ENCODE assay signal across 21 cellular contexts in genomic region chr2:101145406-101145805, GRCh38. TPM values are rescaled to one million over a fixed set of nuclear protein-coding genes. Genes with fewer than 3 reads are reported as not detected.
A peak's percentile ranks its signal among the peaks of the same experiment; 100 is the strongest.
DNase-seq lines count a peak whose midpoint lies in the region; TF ChIP-seq lines count a peak whose summit lies in the region.
"Had no signal": no experiment of that assay in that cellular context is flagged by ENCODE, and none has a peak within 500 bp of the region (broad histone marks: within the 10 kb centered on the region; RNA-seq: fewer than 3 reads in every experiment).

No MANE protein-coding gene starts in this region.

- H4K20me1 ChIP-seq in GM23248 (ENCODE audit: insufficient read depth): no peaks in the 10 kb centered on the region

- TF ChIP-seq CTCF in HEK293 (tag by site-specific recombination; IDR thresholded peaks at IDR 0.05) (no peak), WERI-Rb-1 (IDR thresholded peaks at IDR 0.05; ENCODE audit: low read depth, low read length) (no peak)

- no peak overlapping the region for H3K27ac Mint-ChIP-seq in activated T-cell treated with anti-CD3 and anti-CD28 coated beads, Interleukin-2, amount 50 U/mL, for 24 hours
- H3K27ac Mint-ChIP-seq: activated CD4-positive, alpha-beta T cell treated with anti-CD3 and anti-CD28 coated beads for 36 hours; immature natural killer cell; nephron progenitor cell; stimulated activated naive B cell treated with anti-CD40 and anti-IgM and Interleukin-4, amounts not matched to agents 10 μg/mL and 1 μg/mL and 100 μg/mL, for 72 hours had no signal

- H3K4me3 Mint-ChIP-seq in activated T-cell treated with anti-CD3 and anti-CD28 coated beads, Interleukin-2, amount 50 U/mL, for 24 hours: no peak overlapping the region
- H3K4me3 Mint-ChIP-seq: activated CD4-positive, alpha-beta T cell treated with anti-CD3 and anti-CD28 coated beads for 36 hours; immature natural killer cell; nephron progenitor cell; stimulated activated naive B cell treated with anti-CD40 and anti-IgM and Interleukin-4, amounts not matched to agents 10 μg/mL and 1 μg/mL and 100 μg/mL, for 72 hours had no signal

- no peaks in the 10 kb centered on the region for H3K9me2 ChIP-seq in GM23248 (ENCODE audit: insufficient read depth)

- in situ Hi-C loops in GM23248 (cut with MboI): no loop called here

- H3K4me2 ChIP-seq in GM23248 (ENCODE audit: unreplicated experiment): no peak overlapping the region

- H3K4me1 ChIP-seq in GM23248 (ENCODE audit: insufficient read depth) (peaks cover 12% of the 10 kb centered on the region), HEK293 (ENCODE audit: control insufficient read depth, insufficient read depth, low read length) (peaks cover 11% of the 10 kb centered on the region), iPS-20b (ENCODE audit: insufficient read depth, low read length) (peaks cover 48% of the 10 kb centered on the region)
- H3K4me1 ChIP-seq: BE2C, prostate gland had no signal

- H3K27me3 Mint-ChIP-seq in activated T-cell treated with anti-CD3 and anti-CD28 coated beads, Interleukin-2, amount 50 U/mL, for 24 hours: peaks cover 47% of the 10 kb centered on the region

- no peak overlapping the region for H2AFZ ChIP-seq in GM23248

- H3K36me3 ChIP-seq in GM23248 (ENCODE audit: low read depth): no peaks in the 10 kb centered on the region
- H3K36me3 ChIP-seq in HEK293 (ENCODE audit: control insufficient read depth in 2 of 2, insufficient read depth in 1 of 2, low read length in 2 of 2): no peaks in the 10 kb centered on the region
- H3K36me3 ChIP-seq in iPS-20b (ENCODE audit: insufficient read depth, low read depth, low read length): no peaks in the 10 kb centered on the region
- H3K36me3 ChIP-seq in WERI-Rb-1: peaks cover 12% of the 10 kb centered on the region
- H3K36me3 ChIP-seq: BE2C, prostate gland, upper lobe of left lung had no signal

- no peaks in the 10 kb centered on the region for H3K9me3 ChIP-seq in GM23248 (ENCODE audit: low read depth)
- H3K9me3 ChIP-seq in HEK293 (ENCODE audit: control insufficient read depth, insufficient read depth, low read depth, low read length): peaks cover 2% of the 10 kb centered on the region; the same call in 1 of the 2 replicates
- no peaks in the 10 kb centered on the region for H3K9me3 ChIP-seq in iPS-20b (ENCODE audit: insufficient read depth, low read depth, low read length)
- no peaks in the 10 kb centered on the region for H3K9me3 ChIP-seq in WERI-Rb-1 (ENCODE audit: severe bottlenecking)
- H3K9me3 ChIP-seq: BE2C, prostate gland, upper lobe of left lung had no signal

- POLR2A ChIA-PET in HEK293 (lab: Yijun Ruan, JAX): no interaction called here

- H3K4me3 ChIP-seq in GM23248 (no peak overlapping the region), HEK293 (ENCODE audit: low read depth, low read length) (no peak overlapping the region), iPS-20b (ENCODE audit: low read length) (0 out of 2 replicates have a peak overlapping the region, but pooled peaks have one; percentile 21), WERI-Rb-1 (ENCODE audit: low read depth, low read length) (no peak overlapping the region)
- H3K4me3 ChIP-seq: prostate gland, upper lobe of left lung had no signal

- 44 to 55% methylated on average over 2 of the region's 2 CpGs for WGBS in GM23248 (ENCODE audit: low coverage in 1 of 2, low lambda C conversion rate in 2 of 2, missing lambda C conversion rate in 2 of 2), 2 experiments

- no peaks in the 10 kb centered on the region for H3K36me3 Mint-ChIP-seq in activated T-cell treated with anti-CD3 and anti-CD28 coated beads, Interleukin-2, amount 50 U/mL, for 24 hours (ENCODE audit: low read depth)
- H3K36me3 Mint-ChIP-seq: immature natural killer cell had no signal

- H3F3A ChIP-seq in GM23248 (ENCODE audit: insufficient read depth): no peaks in the 10 kb centered on the region

- H3K27me3 ChIP-seq in GM23248 (replicated peaks; ENCODE audit: insufficient read depth): no peaks in the 10 kb centered on the region; the same call in 1 of the 2 replicates
- peaks cover 19% of the 10 kb centered on the region for H3K27me3 ChIP-seq in iPS-20b (ENCODE audit: insufficient read depth, low read length)
- no peaks in the 10 kb centered on the region for H3K27me3 ChIP-seq in WERI-Rb-1 (ENCODE audit: insufficient read depth, low read depth, severe bottlenecking)
- H3K27me3 ChIP-seq: BE2C, upper lobe of left lung had no signal

- no peak overlapping the region for H3K9ac ChIP-seq in GM23248
- H3K9ac ChIP-seq in iPS-20b (ENCODE audit: low read depth, low read length): no peak overlapping the region

- H3K4me1 Mint-ChIP-seq in activated T-cell treated with anti-CD3 and anti-CD28 coated beads, Interleukin-2, amount 50 U/mL, for 24 hours (ENCODE audit: low read depth): peaks cover 9% of the 10 kb centered on the region

- CTCF ChIA-PET in HEK293 (lab: Yijun Ruan, JAX): no interaction called here

- no peaks in the 10 kb centered on the region for H3K9me3 Mint-ChIP-seq in activated T-cell treated with anti-CD3 and anti-CD28 coated beads, Interleukin-2, amount 50 U/mL, for 24 hours
- H3K9me3 Mint-ChIP-seq: immature natural killer cell; stimulated activated naive B cell treated with anti-CD40 and anti-IgM and Interleukin-4, amounts not matched to agents 10 μg/mL and 1 μg/mL and 100 μg/mL, for 72 hours had no signal

- DNase-seq in GM23248: peak; percentile 46
- peak; percentile 84 for DNase-seq in amniotic epithelial cell (ENCODE audit: low read depth)
- DNase-seq in WERI-Rb-1: no peak
- no peak for DNase-seq in activated T-cell treated with anti-CD3 and anti-CD28 coated beads, Interleukin-2, amount 50 U/mL, for 24 hours
- DNase-seq in D341Med (ENCODE audit: low spot score): no peak
- no peak for DNase-seq in midbrain (lab: John Stamatoyannopoulos, UW)
- DNase-seq: activated CD4-positive, alpha-beta T cell treated with anti-CD3 and anti-CD28 coated beads for 36 hours; activated naive CD4-positive, alpha-beta T cell; anterior cingulate cortex; BE2C; cortex of kidney; glutamatergic neuron; immature natural killer cell; KG1; NCI-H1694 treated with DMSO at 0.1 percent for 48 hours; nephron progenitor cell; stimulated activated naive B cell treated with anti-CD40 and anti-IgM and Interleukin-4, amounts not matched to agents 10 μg/mL and 1 μg/mL and 100 μg/mL, for 72 hours; upper lobe of left lung had no signal

- H3K79me2 ChIP-seq in GM23248 (ENCODE audit: insufficient read depth): peaks cover 18% of the 10 kb centered on the region

- H3K27ac ChIP-seq in GM23248: no peak overlapping the region
- H3K27ac ChIP-seq in HEK293 (ENCODE audit: extremely low read depth, low read depth, low read length): no peak overlapping the region
- no peak overlapping the region for H3K27ac ChIP-seq in iPS-20b (ENCODE audit: low read length)
- H3K27ac ChIP-seq in WERI-Rb-1: no peak overlapping the region
- H3K27ac ChIP-seq: prostate gland, upper lobe of left lung had no signal

TF ChIP-seq in HEK293, 187 proteins besides CTCF, POLR2A, EP300 and RAD21 (continues in another document):
- no peak for TF ChIP-seq PRDM10 (tag by site-specific recombination; IDR thresholded peaks at IDR 0.05)
- TF ChIP-seq ZBTB49 (tag by site-specific recombination; IDR thresholded peaks at IDR 0.05; ENCODE audit: low read depth): no peak
- no peak for TF ChIP-seq ZNF514 (tag by site-specific recombination; IDR thresholded peaks at IDR 0.05)
- no peak for TF ChIP-seq ZNF221 (tag by site-specific recombination; IDR thresholded peaks at IDR 0.05; ENCODE audit: borderline replicate concordance)
- no peak for TF ChIP-seq ZXDB (tag by site-specific recombination; IDR thresholded peaks at IDR 0.05)

RNA-seq across cellular contexts. Expression of gene TBC1D8, which starts 5.8 kb away (rescaled TPM):
- 2.6 and 3.4 TPM in 2 replicates for total RNA-seq in GM23248 (2014; rRNA removed; shearing (Covaris generic))
- polyA plus RNA-seq in GM23248 (2016; fragmentation: Nextera tagmentation; extraction: Ambion mirVana): 2.3 and 2.5 TPM in 2 replicates

Comparison
In these comparisons a context has a peak if more than half of its experiments do, and no peak if none do; other contexts are left out.
1. DNase-seq: peak in GM23248 (single experiment) and amniotic epithelial cell (single experiment); none in WERI-Rb-1 (single experiment), activated T-cell treated with anti-CD3 and anti-CD28 coated beads, Interleukin-2, amount 50 U/mL, for 24 hours (single experiment), D341Med (single experiment) and midbrain (single experiment).